Comparison of ENCODE assay signal across 8 cellular contexts in genomic region chr1:220218397-220219135, GRCh38. TPM values are rescaled to one million over a fixed set of nuclear protein-coding genes. Genes with fewer than 3 reads are reported as not detected.
DNase-seq lines count a peak whose midpoint lies in the region; ATAC-seq and TF ChIP-seq lines count a peak whose summit lies in the region.
"Not testable (repeated sequence)": the region's sequence is repeated elsewhere in the genome, so short reads cannot be mapped to it uniquely, and the experiment has no call there.

No MANE protein-coding gene starts in this region.

- H3K9me3 Mint-ChIP-seq in CD4-positive, CD25-positive, alpha-beta regulatory T cell: not testable (repeated sequence)

- not testable (repeated sequence) for H3K4me3 Mint-ChIP-seq in CD4-positive, CD25-positive, alpha-beta regulatory T cell

- peak in 2 of 3 donors; percentile 22 to 58 for DNase-seq in CD4-positive, CD25-positive, alpha-beta regulatory T cell
- DNase-seq in NCI-H226: peak; percentile 2
- DNase-seq in activated CD4-positive, alpha-beta T cell treated with anti-CD3 and anti-CD28 coated beads for 24 hours (ENCODE audit: low read depth in 2 of 2): peak; percentile 19 to 22
- not testable (repeated sequence) for DNase-seq in coronary artery (ENCODE audit: low spot score)
- DNase-seq in kidney glomerular epithelial cell (lab: John Stamatoyannopoulos, UW): peak; percentile 48
- peak; percentile 19 for DNase-seq in stimulated activated CD4-positive, alpha-beta T cell treated with anti-CD3 and anti-CD28 coated beads, Interleukin-1b, Interleukin-23, amount 100 ng/mL, for 48 hours

- H3K4me1 ChIP-seq in CD4-positive, CD25-positive, alpha-beta regulatory T cell (ENCODE audit: control insufficient read depth, insufficient read depth, low read length, poor library complexity, severe bottlenecking): not testable (repeated sequence)

- TF ChIP-seq CTCF in coronary artery (IDR thresholded peaks at IDR 0.05): peak; percentile 46

- not testable (repeated sequence) for H3K4me3 ChIP-seq in CD4-positive, CD25-positive, alpha-beta regulatory T cell (ENCODE audit: low read depth, low read length); coronary artery

- H3K36me3 ChIP-seq in CD4-positive, CD25-positive, alpha-beta regulatory T cell (ENCODE audit: control insufficient read depth, insufficient read depth, low read length): not testable (repeated sequence)

- not testable (repeated sequence) for H3K27me3 Mint-ChIP-seq in CD4-positive, CD25-positive, alpha-beta regulatory T cell

- H3K27me3 ChIP-seq in CD4-positive, CD25-positive, alpha-beta regulatory T cell (ENCODE audit: control insufficient read depth, insufficient read depth, low read length): not testable (repeated sequence)

- ATAC-seq in CD4-positive, CD25-positive, alpha-beta regulatory T cell (ENCODE audit: low read depth in 2 of 2): peak; percentile 52 to 53
- ATAC-seq in GM19351 (IDR thresholded peaks at IDR 0.05; ENCODE audit: unreplicated experiment): peak; percentile 35
- ATAC-seq in HG03442 (IDR thresholded peaks at IDR 0.05; ENCODE audit: unreplicated experiment): peak; percentile 37

- H3K27ac Mint-ChIP-seq in CD4-positive, CD25-positive, alpha-beta regulatory T cell: not testable (repeated sequence)

- H3K4me1 Mint-ChIP-seq in CD4-positive, CD25-positive, alpha-beta regulatory T cell: peaks cover 31 to 43% (median 38%) of the 10 kb centered on the region in 4 donors

- H3K36me3 Mint-ChIP-seq in CD4-positive, CD25-positive, alpha-beta regulatory T cell: not testable (repeated sequence)

- not testable (repeated sequence) for H3K27ac ChIP-seq in CD4-positive, CD25-positive, alpha-beta regulatory T cell (ENCODE audit: insufficient read depth, low read length, poor library complexity, severe bottlenecking); coronary artery

- not testable (repeated sequence) for H3K9me3 ChIP-seq in CD4-positive, CD25-positive, alpha-beta regulatory T cell (ENCODE audit: control insufficient read depth in 2 of 2, low read length in 2 of 2)

RNA-seq across cellular contexts. Expression of gene RAB3GAP2, which starts 53.7 kb away (rescaled TPM):
- 48.0 TPM for total RNA-seq in CD4-positive, CD25-positive, alpha-beta regulatory T cell
- 10 to 100 TPM; 13.7 to 23.2 (median 19.8) TPM for polyA plus RNA-seq in CD4-positive, CD25-positive, alpha-beta regulatory T cell
